2 cellular contexts compared by ENCODE assay signal in genomic region chr2:18632699-18633098, GRCh38. TPM values are rescaled to one million over a fixed set of nuclear protein-coding genes. Genes with fewer than 3 reads are reported as not detected.
"Had no signal": no experiment of that assay in that cellular context is flagged by ENCODE, and none has a peak within 500 bp of the region (broad histone marks: within the 10 kb centered on the region; RNA-seq: fewer than 3 reads in every experiment).

No MANE protein-coding gene starts in this region.

RNA-seq across cellular contexts. Expression of gene NT5C1B, which starts 43.3 kb away (rescaled TPM):
- total RNA-seq: G401, GM12878 had no signal
